In the genomic region with DNA sequence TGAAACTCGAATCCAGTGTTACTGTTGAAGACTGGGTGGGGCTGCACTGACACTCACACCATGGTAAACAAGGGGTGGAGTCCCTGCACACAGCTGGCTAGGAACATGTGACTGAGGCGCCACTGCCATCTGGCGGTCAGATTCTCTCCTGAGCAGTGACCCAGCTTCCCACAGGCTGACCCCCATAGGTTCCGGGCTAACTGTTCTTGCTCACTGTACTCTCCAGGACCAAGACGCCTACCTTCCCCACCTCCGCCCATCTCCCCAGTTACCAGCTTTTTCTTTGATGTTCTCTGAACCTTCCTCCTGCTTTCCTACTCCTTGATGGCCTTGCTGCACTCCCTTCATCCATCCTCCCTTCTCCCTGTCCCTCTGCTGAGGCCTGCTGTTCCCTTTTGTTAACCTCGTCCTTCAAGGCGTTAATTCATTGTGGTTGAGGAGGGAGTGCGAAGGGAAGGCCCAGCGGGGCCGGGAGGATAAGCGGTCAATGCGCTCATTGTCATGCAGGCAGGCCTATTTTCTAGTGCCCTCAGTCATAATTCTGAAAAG, we compare ENCODE assay signal across 1 cellular context.
A peak's percentile ranks its signal among the peaks of the same experiment; 100 is the strongest.
TF ChIP-seq lines count a peak whose summit lies in the region.

No MANE protein-coding gene starts in this region.

TF ChIP-seq in HepG2, 621 proteins besides CTCF, POLR2A, EP300 and RAD21 (continued from another document and continues in another):
- TF ChIP-seq SIN3B (IDR thresholded peaks at IDR 0.05; ENCODE audit: low read length) (no peak), STAT5B (CRISPR knock-in tag; IDR thresholded peaks at IDR 0.05) (no peak), BATF2 (CRISPR knock-in tag; IDR thresholded peaks at IDR 0.05) (no peak), CBX1 (IDR thresholded peaks at IDR 0.05; ENCODE audit: low read depth) (no peak), ZNF563 (CRISPR knock-in tag; IDR thresholded peaks at IDR 0.05) (no peak), CHD2 (IDR thresholded peaks at IDR 0.05; ENCODE audit: low read depth, low read length) (no peak), HOXD1 (CRISPR knock-in tag; IDR thresholded peaks at IDR 0.05) (no peak), GABPB1 (CRISPR knock-in tag; IDR thresholded peaks at IDR 0.05) (0 out of 2 replicates have a peak, but pooled peaks have one; percentile 20), POLR2G (IDR thresholded peaks at IDR 0.05; ENCODE audit: low read depth, low read length) (no peak), RFX1 (IDR thresholded peaks at IDR 0.05) (no peak), FOXO4 (CRISPR knock-in tag; conservative IDR thresholded peaks at IDR 0.05) (no peak), FOXP4 (CRISPR knock-in tag; IDR thresholded peaks at IDR 0.05) (peak; percentile 88), ZFYVE20 (CRISPR knock-in tag; IDR thresholded peaks at IDR 0.05; ENCODE audit: borderline replicate concordance, low read depth) (no peak), ZBTB43 (CRISPR knock-in tag; conservative IDR thresholded peaks at IDR 0.05) (no peak), SOX6 (IDR thresholded peaks at IDR 0.05) (no peak), SOX6 (CRISPR knock-in tag; IDR thresholded peaks at IDR 0.05) (peak; percentile 31; the same call in 1 of the 2 replicates), ZZZ3 (CRISPR knock-in tag; IDR thresholded peaks at IDR 0.05; ENCODE audit: borderline replicate concordance) (no peak), E2F2 (CRISPR knock-in tag; IDR thresholded peaks at IDR 0.05; ENCODE audit: borderline replicate concordance) (no peak), ZNF614 (CRISPR knock-in tag; IDR thresholded peaks at IDR 0.05; ENCODE audit: borderline replicate concordance) (no peak), ZNF331 (CRISPR knock-in tag; IDR thresholded peaks at IDR 0.05) (0 out of 2 replicates have a peak, but pooled peaks have one; percentile 8), NRL (CRISPR knock-in tag; IDR thresholded peaks at IDR 0.05; ENCODE audit: borderline replicate concordance) (no peak), FOXJ3 (CRISPR knock-in tag; IDR thresholded peaks at IDR 0.05; ENCODE audit: borderline replicate concordance) (0 out of 2 replicates have a peak, but pooled peaks have one; percentile 43), CSRNP1 (CRISPR knock-in tag; IDR thresholded peaks at IDR 0.05) (no peak), KDM5B (CRISPR knock-in tag; IDR thresholded peaks at IDR 0.05; ENCODE audit: borderline replicate concordance) (no peak), CBX2 (IDR thresholded peaks at IDR 0.05; ENCODE audit: low read depth, low read length) (no peak), CBX2 (CRISPR knock-in tag; IDR thresholded peaks at IDR 0.05; ENCODE audit: low read depth) (no peak), GMEB1 (CRISPR knock-in tag; IDR thresholded peaks at IDR 0.05; ENCODE audit: borderline replicate concordance) (no peak), ZNF296 (CRISPR knock-in tag; conservative IDR thresholded peaks at IDR 0.05) (no peak), SIN3A (IDR thresholded peaks at IDR 0.05; ENCODE audit: borderline replicate concordance, low read depth, low read length) (no peak), HNF1B (CRISPR knock-in tag; IDR thresholded peaks at IDR 0.05) (no peak), ZNF460 (CRISPR knock-in tag; IDR thresholded peaks at IDR 0.05; ENCODE audit: borderline replicate concordance) (no peak), TBX3 (IDR thresholded peaks at IDR 0.05; ENCODE audit: borderline replicate concordance) (no peak), ZNF20 (CRISPR knock-in tag; IDR thresholded peaks at IDR 0.05) (no peak), ZKSCAN8 (CRISPR knock-in tag; IDR thresholded peaks at IDR 0.05; ENCODE audit: borderline replicate concordance) (no peak)
- TF ChIP-seq, protein P1, sequence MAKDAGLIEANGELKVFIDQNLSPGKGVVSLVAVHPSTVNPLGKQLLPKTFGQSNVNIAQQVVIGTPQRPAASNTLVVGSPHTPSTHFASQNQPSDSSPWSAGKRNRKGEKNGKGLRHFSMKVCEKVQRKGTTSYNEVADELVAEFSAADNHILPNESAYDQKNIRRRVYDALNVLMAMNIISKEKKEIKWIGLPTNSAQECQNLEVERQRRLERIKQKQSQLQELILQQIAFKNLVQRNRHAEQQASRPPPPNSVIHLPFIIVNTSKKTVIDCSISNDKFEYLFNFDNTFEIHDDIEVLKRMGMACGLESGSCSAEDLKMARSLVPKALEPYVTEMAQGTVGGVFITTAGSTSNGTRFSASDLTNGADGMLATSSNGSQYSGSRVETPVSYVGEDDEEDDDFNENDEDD (CRISPR knock-in tag; IDR thresholded peaks at IDR 0.05; ENCODE audit: borderline replicate concordance), result no peak
- TF ChIP-seq, protein P2, sequence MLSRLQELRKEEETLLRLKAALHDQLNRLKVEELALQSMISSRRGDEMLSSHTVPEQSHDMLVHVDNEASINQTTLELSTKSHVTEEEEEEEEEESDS (CRISPR knock-in tag; IDR thresholded peaks at IDR 0.05; ENCODE audit: borderline replicate concordance), result no peak
- TF ChIP-seq, protein P3, sequence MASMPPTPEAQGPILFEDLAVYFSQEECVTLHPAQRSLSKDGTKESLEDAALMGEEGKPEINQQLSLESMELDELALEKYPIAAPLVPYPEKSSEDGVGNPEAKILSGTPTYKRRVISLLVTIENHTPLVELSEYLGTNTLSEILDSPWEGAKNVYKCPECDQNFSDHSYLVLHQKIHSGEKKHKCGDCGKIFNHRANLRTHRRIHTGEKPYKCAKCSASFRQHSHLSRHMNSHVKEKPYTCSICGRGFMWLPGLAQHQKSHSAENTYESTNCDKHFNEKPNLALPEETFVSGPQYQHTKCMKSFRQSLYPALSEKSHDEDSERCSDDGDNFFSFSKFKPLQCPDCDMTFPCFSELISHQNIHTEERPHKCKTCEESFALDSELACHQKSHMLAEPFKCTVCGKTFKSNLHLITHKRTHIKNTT (CRISPR knock-in tag; IDR thresholded peaks at IDR 0.05), result no peak
- TF ChIP-seq, protein P4, sequence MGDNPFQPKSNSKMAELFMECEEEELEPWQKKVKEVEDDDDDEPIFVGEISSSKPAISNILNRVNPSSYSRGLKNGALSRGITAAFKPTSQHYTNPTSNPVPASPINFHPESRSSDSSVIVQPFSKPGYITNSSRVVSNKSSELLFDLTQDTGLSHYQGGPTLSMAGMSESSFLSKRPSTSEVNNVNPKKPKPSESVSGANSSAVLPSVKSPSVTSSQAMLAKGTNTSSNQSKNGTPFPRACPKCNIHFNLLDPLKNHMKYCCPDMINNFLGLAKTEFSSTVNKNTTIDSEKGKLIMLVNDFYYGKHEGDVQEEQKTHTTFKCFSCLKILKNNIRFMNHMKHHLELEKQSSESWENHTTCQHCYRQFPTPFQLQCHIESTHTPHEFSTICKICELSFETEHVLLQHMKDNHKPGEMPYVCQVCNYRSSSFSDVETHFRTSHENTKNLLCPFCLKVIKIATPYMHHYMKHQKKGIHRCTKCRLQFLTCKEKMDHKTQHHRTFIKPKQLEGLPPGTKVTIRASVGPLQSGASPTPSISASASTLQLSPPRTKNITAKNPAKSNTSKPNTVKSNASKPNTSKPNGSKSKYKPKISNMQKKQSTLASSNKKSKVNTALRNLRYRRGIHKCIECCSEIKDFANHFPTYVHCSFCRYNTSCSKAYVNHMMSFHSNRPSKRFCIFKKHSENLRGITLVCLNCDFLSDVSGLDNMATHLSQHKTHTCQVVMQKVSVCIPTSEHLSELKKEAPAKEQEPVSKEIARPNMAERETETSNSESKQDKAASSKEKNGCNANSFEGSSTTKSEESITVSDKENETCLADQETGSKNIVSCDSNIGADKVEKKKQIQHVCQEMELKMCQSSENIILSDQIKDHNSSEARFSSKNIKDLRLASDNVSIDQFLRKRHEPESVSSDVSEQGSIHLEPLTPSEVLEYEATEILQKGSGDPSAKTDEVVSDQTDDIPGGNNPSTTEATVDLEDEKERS (CRISPR knock-in tag; IDR thresholded peaks at IDR 0.05), result no peak
- TF ChIP-seq, protein P5, sequence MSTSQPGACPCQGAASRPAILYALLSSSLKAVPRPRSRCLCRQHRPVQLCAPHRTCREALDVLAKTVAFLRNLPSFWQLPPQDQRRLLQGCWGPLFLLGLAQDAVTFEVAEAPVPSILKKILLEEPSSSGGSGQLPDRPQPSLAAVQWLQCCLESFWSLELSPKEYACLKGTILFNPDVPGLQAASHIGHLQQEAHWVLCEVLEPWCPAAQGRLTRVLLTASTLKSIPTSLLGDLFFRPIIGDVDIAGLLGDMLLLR (CRISPR knock-in tag; IDR thresholded peaks at IDR 0.05), result no peak
